Comparison of ENCODE assay signal across 9 cellular contexts in the genomic region with DNA sequence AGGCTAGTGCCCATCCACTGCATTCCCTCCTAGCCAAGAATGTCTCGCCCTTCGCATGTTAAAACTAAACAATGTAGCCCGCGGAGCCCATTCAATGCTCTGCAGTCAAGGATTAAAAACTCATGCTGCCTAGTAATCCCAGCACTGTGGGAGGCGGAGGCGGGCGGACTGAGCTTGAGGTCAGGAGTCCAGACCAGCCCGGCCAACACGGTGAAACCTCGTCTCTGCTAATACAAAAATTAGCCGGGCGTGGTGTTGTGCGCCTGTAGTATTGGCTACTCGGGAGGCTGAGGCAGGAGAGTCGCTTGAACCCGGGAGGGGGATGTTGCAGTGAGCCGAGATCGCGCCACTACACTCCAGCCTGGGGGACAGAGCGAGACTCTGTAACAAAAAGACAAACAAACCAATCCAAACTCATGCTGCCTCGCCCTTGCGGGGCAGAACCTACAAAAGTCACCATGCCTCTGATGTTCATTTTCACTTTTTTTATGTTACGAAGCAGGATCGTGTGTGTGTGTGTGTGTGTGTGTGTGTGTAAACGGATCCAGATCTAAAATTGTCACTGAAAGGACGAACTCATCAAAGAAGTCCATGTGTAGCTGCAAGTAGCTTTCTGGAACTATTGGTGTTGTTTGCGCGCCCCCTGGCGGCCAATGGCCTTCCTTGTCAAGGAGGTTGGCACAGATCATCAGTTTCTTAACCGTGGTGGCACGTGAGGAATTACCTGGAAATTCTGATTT. TPM values are rescaled to one million over a fixed set of nuclear protein-coding genes. Genes with fewer than 3 reads are reported as not detected.
DNase-seq lines count a peak whose midpoint lies in the region; ATAC-seq and TF ChIP-seq lines count a peak whose summit lies in the region.
"Had no signal": no experiment of that assay in that cellular context is flagged by ENCODE, and none has a peak within 500 bp of the region (broad histone marks: within the 10 kb centered on the region; RNA-seq: fewer than 3 reads in every experiment).

No MANE protein-coding gene starts in this region.

- DNase-seq in DMS53 treated with DMSO at 0.1 percent for 48 hours (lab: John Stamatoyannopoulos, UW; ENCODE audit: unreplicated experiment) = peak; percentile 77
- peak; percentile 87 for DNase-seq in LNCaP clone FGC (ENCODE audit: low read depth)
- DNase-seq in RPMI7951 (ENCODE audit: low read depth) = peak; percentile 84
- DNase-seq in activated T-helper 1 cell treated with anti-CD3 and anti-CD28 coated beads, Interleukin-2, amount 50 U/mL, for 16 hours (ENCODE audit: low read depth in 1 of 2, low spot score in 1 of 2) = peak; percentile 81 to 93
- peak; percentile 92 for DNase-seq in fibroblast of pulmonary artery (ENCODE audit: low read depth)
- peak; percentile 77 to 96 (median 88) for DNase-seq in naive thymus-derived CD8-positive, alpha-beta T cell
- peak; percentile 62 to 82 for DNase-seq in stimulated activated CD8-positive, alpha-beta memory T cell treated with anti-CD3 and anti-CD28 coated beads, Interleukin-7, amount 100 ng/mL, for 48 hours (ENCODE audit: extremely low read depth in 1 of 2, low read depth in 1 of 2)

- no peaks in the 10 kb centered on the region for H3K36me3 Mint-ChIP-seq in naive thymus-derived CD8-positive, alpha-beta T cell

- TF ChIP-seq CTCF in LNCaP clone FGC (IDR thresholded peaks at IDR 0.05; ENCODE audit: control insufficient read depth, extremely low read depth, insufficient read depth) = peak; percentile 94
- TF ChIP-seq CTCF in fibroblast of pulmonary artery (IDR thresholded peaks at IDR 0.05; ENCODE audit: low read length, missing control alignments) = peak; percentile 80

- peaks cover 9 to 26% (median 16%) of the 10 kb centered on the region in 5 donors for H3K27me3 Mint-ChIP-seq in naive thymus-derived CD8-positive, alpha-beta T cell

- H3K9me3 Mint-ChIP-seq in naive thymus-derived CD8-positive, alpha-beta T cell = no peaks in the 10 kb centered on the region

- H3K4me3 ChIP-seq in LNCaP clone FGC (ENCODE audit: low read depth, low read length) (no peak overlapping the region), fibroblast of pulmonary artery (replicated peaks; ENCODE audit: low read depth, low read length) (peak overlapping the region; percentile 46)
- H3K4me3 ChIP-seq: skin epidermis had no signal

- POLR2A ChIA-PET in naive thymus-derived CD8-positive, alpha-beta T cell (lab: Charles Lee) = interaction anchor here (0.7 to 1.4 kb wide), 5 partner anchors 42 to 326 kb away, joined by 3 to 4 read pairs (median 3); partner anchors contain the start of gene ANP32A

- peak overlapping the region in 1 of 10 donors; percentile 19 for H3K27ac Mint-ChIP-seq in naive thymus-derived CD8-positive, alpha-beta T cell

- H3K4me3 Mint-ChIP-seq in naive thymus-derived CD8-positive, alpha-beta T cell = peak overlapping the region in 6 of 10 donors; percentile 6 to 69 (median 20)

- H3K4me1 Mint-ChIP-seq in naive thymus-derived CD8-positive, alpha-beta T cell = peaks cover 0 to 4% (median 2%) of the 10 kb centered on the region in 4 donors

- peak; percentile 87 to 88 for ATAC-seq in naive thymus-derived CD8-positive, alpha-beta T cell
- ATAC-seq in HG03097 (IDR thresholded peaks at IDR 0.05; ENCODE audit: low FRiP score, unreplicated experiment) = no peak

RNA-seq across cellular contexts. Expression of gene SPESP1, which starts 54.8 kb away (rescaled TPM):
- total RNA-seq in RPMI7951 (2014; rRNA removed; shearing (Covaris generic)) = 37.3 and 46.7 TPM in 2 replicates
- under 1 TPM; 0.60 to 0.69 TPM for total RNA-seq in naive thymus-derived CD8-positive, alpha-beta T cell
- under 1 TPM; 0.36 to 0.94 (median 0.80) TPM for polyA plus RNA-seq in naive thymus-derived CD8-positive, alpha-beta T cell

RNA-seq across cellular contexts. Expression of gene ANP32A, which starts 54.9 kb away (rescaled TPM):
- total RNA-seq in RPMI7951 (2014; rRNA removed; shearing (Covaris generic)) = 95.6 and 119 TPM in 2 replicates
- 100 to 1,000 TPM; 129 to 131 TPM for total RNA-seq in naive thymus-derived CD8-positive, alpha-beta T cell
- 10 to 100 TPM; 81.3 to 88.1 (median 84.3) TPM for polyA plus RNA-seq in naive thymus-derived CD8-positive, alpha-beta T cell

Comparison
In these comparisons a context has a peak if more than half of its experiments do, and no peak if none do; other contexts are left out.
1. RNA of gene SPESP1, which starts 54.8 kb away (total RNA-seq): 37.3 to 46.7 TPM in RPMI7951; 0.60 to 0.69 TPM in naive thymus-derived CD8-positive, alpha-beta T cell; every median in the first group is over 10 times any median in the second.
2. Peak in every context shown above with its lines, with median percentiles within 50 percentile points of each other: DNase-seq.